1 cellular context compared by ENCODE assay signal in genomic region chr13:113604186-113604585, GRCh38.
TF ChIP-seq lines count a peak whose summit lies in the region.

No MANE protein-coding gene starts in this region.

TF ChIP-seq in GM12878, 131 proteins besides CTCF, POLR2A, EP300 and RAD21 (continued from another document):
- TF ChIP-seq, protein P1, sequence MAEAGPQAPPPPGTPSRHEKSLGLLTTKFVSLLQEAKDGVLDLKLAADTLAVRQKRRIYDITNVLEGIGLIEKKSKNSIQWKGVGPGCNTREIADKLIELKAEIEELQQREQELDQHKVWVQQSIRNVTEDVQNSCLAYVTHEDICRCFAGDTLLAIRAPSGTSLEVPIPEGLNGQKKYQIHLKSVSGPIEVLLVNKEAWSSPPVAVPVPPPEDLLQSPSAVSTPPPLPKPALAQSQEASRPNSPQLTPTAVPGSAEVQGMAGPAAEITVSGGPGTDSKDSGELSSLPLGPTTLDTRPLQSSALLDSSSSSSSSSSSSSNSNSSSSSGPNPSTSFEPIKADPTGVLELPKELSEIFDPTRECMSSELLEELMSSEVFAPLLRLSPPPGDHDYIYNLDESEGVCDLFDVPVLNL (IDR thresholded peaks at IDR 0.05; ENCODE audit: low read depth, low read length): no peak
- TF ChIP-seq MLLT1 (IDR thresholded peaks at IDR 0.05) (no peak), MEF2B (IDR thresholded peaks at IDR 0.05; ENCODE audit: partially characterized antibody, poor library complexity, severe bottlenecking) (peak; percentile 84), DPF2 (IDR thresholded peaks at IDR 0.05) (0 out of 2 replicates have a peak, but pooled peaks have one; percentile 39), NFIC (IDR thresholded peaks at IDR 0.05; ENCODE audit: low read depth, low read length) (peak; percentile 93), USF1 (IDR thresholded peaks at IDR 0.05; ENCODE audit: borderline replicate concordance, extremely low read length, insufficient read depth, low read depth, low read length) (no peak), ETV6 (conservative IDR thresholded peaks at IDR 0.05 in 1 of 2, IDR thresholded peaks at IDR 0.05 in 1 of 2; ENCODE audit: borderline replicate concordance in 1 of 2, low read depth in 1 of 2) (0 out of 4 replicates have a peak, but pooled peaks of 1 of the 2 experiments have one; percentile 32), FOXM1 (IDR thresholded peaks at IDR 0.05; ENCODE audit: low read depth, low read length) (peak; percentile 84; the same call in 1 of the 2 replicates), PML (IDR thresholded peaks at IDR 0.05; ENCODE audit: low read length) (peak; percentile 60; the same call in 1 of the 2 replicates), IKZF2 (IDR thresholded peaks at IDR 0.05) (0 out of 4 replicates have a peak, but pooled peaks of 1 of the 2 experiments have one; percentile 12), CREM (IDR thresholded peaks at IDR 0.05; ENCODE audit: low read depth) (peak; percentile 69; the same call in 1 of the 2 replicates), NR2F1 (conservative IDR thresholded peaks at IDR 0.05) (peak; percentile 74), RUNX3 (IDR thresholded peaks at IDR 0.05; ENCODE audit: low read length) (peak; percentile 99), CBFB (IDR thresholded peaks at IDR 0.05; ENCODE audit: low read depth) (peak; percentile 85), RBBP5 (conservative IDR thresholded peaks at IDR 0.05) (no peak), BCL11A (IDR thresholded peaks at IDR 0.05; ENCODE audit: low read depth, low read length) (peak; percentile 80), CREB1 (IDR thresholded peaks at IDR 0.05; ENCODE audit: low read depth) (peak; percentile 49; the same call in 1 of the 2 replicates), PAX8 (IDR thresholded peaks at IDR 0.05) (no peak), JUNB (IDR thresholded peaks at IDR 0.05) (peak; percentile 84), ATF7 (IDR thresholded peaks at IDR 0.05; ENCODE audit: low read depth) (0 out of 2 replicates have a peak, but pooled peaks have one; percentile 38)
- TF ChIP-seq, protein P2, sequence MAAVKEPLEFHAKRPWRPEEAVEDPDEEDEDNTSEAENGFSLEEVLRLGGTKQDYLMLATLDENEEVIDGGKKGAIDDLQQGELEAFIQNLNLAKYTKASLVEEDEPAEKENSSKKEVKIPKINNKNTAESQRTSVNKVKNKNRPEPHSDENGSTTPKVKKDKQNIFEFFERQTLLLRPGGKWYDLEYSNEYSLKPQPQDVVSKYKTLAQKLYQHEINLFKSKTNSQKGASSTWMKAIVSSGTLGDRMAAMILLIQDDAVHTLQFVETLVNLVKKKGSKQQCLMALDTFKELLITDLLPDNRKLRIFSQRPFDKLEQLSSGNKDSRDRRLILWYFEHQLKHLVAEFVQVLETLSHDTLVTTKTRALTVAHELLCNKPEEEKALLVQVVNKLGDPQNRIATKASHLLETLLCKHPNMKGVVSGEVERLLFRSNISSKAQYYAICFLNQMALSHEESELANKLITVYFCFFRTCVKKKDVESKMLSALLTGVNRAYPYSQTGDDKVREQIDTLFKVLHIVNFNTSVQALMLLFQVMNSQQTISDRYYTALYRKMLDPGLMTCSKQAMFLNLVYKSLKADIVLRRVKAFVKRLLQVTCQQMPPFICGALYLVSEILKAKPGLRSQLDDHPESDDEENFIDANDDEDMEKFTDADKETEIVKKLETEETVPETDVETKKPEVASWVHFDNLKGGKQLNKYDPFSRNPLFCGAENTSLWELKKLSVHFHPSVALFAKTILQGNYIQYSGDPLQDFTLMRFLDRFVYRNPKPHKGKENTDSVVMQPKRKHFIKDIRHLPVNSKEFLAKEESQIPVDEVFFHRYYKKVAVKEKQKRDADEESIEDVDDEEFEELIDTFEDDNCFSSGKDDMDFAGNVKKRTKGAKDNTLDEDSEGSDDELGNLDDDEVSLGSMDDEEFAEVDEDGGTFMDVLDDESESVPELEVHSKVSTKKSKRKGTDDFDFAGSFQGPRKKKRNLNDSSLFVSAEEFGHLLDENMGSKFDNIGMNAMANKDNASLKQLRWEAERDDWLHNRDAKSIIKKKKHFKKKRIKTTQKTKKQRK (IDR thresholded peaks at IDR 0.05; ENCODE audit: low read depth, low read length): no peak
- TF ChIP-seq, protein P3, sequence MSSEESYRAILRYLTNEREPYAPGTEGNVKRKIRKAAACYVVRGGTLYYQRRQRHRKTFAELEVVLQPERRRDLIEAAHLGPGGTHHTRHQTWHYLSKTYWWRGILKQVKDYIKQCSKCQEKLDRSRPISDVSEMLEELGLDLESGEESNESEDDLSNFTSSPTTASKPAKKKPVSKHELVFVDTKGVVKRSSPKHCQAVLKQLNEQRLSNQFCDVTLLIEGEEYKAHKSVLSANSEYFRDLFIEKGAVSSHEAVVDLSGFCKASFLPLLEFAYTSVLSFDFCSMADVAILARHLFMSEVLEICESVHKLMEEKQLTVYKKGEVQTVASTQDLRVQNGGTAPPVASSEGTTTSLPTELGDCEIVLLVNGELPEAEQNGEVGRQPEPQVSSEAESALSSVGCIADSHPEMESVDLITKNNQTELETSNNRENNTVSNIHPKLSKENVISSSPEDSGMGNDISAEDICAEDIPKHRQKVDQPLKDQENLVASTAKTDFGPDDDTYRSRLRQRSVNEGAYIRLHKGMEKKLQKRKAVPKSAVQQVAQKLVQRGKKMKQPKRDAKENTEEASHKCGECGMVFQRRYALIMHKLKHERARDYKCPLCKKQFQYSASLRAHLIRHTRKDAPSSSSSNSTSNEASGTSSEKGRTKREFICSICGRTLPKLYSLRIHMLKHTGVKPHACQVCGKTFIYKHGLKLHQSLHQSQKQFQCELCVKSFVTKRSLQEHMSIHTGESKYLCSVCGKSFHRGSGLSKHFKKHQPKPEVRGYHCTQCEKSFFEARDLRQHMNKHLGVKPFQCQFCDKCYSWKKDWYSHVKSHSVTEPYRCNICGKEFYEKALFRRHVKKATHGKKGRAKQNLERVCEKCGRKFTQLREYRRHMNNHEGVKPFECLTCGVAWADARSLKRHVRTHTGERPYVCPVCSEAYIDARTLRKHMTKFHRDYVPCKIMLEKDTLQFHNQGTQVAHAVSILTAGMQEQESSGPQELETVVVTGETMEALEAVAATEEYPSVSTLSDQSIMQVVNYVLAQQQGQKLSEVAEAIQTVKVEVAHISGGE (CRISPR knock-in tag; IDR thresholded peaks at IDR 0.05): no peak
- TF ChIP-seq, protein P4, sequence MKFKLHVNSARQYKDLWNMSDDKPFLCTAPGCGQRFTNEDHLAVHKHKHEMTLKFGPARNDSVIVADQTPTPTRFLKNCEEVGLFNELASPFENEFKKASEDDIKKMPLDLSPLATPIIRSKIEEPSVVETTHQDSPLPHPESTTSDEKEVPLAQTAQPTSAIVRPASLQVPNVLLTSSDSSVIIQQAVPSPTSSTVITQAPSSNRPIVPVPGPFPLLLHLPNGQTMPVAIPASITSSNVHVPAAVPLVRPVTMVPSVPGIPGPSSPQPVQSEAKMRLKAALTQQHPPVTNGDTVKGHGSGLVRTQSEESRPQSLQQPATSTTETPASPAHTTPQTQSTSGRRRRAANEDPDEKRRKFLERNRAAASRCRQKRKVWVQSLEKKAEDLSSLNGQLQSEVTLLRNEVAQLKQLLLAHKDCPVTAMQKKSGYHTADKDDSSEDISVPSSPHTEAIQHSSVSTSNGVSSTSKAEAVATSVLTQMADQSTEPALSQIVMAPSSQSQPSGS (IDR thresholded peaks at IDR 0.05; ENCODE audit: low read length): peak; percentile 93
